Comparison of ENCODE assay signal across 9 cellular contexts in genomic region chr13:98483636-98484288, GRCh38.
A peak's percentile ranks its signal among the peaks of the same experiment; 100 is the strongest.
DNase-seq lines count a peak whose midpoint lies in the region; ATAC-seq, FAIRE-seq and TF ChIP-seq lines count a peak whose summit lies in the region.
"Had no signal": no experiment of that assay in that cellular context is flagged by ENCODE, and none has a peak within 500 bp of the region (broad histone marks: within the 10 kb centered on the region; RNA-seq: fewer than 3 reads in every experiment).

No MANE protein-coding gene starts in this region.

- no peak for ATAC-seq in stimulated activated naive B cell treated with anti-CD40 and anti-IgM and Interleukin-4, amounts not matched to agents 10 μg/mL and 1 μg/mL and 100 μg/mL, for 72 hours (replicated peaks)
- no peak for ATAC-seq in HG03108 (IDR thresholded peaks at IDR 0.05; ENCODE audit: unreplicated experiment)

- H3K9ac ChIP-seq in kidney (ENCODE audit: low read length in 2 of 2), result peak overlapping the region in 1 of 2 donors; percentile 2

- H3K4me1 ChIP-seq in adrenal gland (replicated peaks in 1 of 2) (peaks cover 34 to 61% of the 10 kb centered on the region in 2 donors), kidney (ENCODE audit: control insufficient read depth in 1 of 2, insufficient read depth in 1 of 2, low read depth in 1 of 2, low read length in 2 of 2) (peaks cover 30 to 38% of the 10 kb centered on the region in 2 donors)

- TF ChIP-seq POLR2A in adrenal gland (IDR thresholded peaks at IDR 0.05), result no peak

- H3K4me3 ChIP-seq in adrenal gland (no peak overlapping the region), kidney (ENCODE audit: low read length in 2 of 2) (peak overlapping the region in 1 of 2 donors; percentile 4)

- peaks cover 69 to 91% of the 10 kb centered on the region in 2 donors for H3K4me1 Mint-ChIP-seq in stimulated activated naive B cell treated with anti-CD40 and anti-IgM and Interleukin-4, amounts not matched to agents 10 μg/mL and 1 μg/mL and 100 μg/mL, for 72 hours

- no peak for FAIRE-seq in kidney (lab: Jason Lieb, UNC)

- H3K27ac ChIP-seq in adrenal gland (peak overlapping the region in 4 of 5 donors; percentile 31 to 87 (median 75)), kidney (ENCODE audit: low read depth in 2 of 2, low read length in 2 of 2) (peak overlapping the region; percentile 84 to 91)

- no peaks in the 10 kb centered on the region for H3K36me3 ChIP-seq in adrenal gland (replicated peaks in 1 of 2)
- peaks cover 0 to 12% of the 10 kb centered on the region in 2 donors for H3K36me3 ChIP-seq in kidney (ENCODE audit: control insufficient read depth in 1 of 2, insufficient read depth in 2 of 2, low read length in 2 of 2)

- no peaks in the 10 kb centered on the region for H3K27me3 Mint-ChIP-seq in stimulated activated naive B cell treated with anti-CD40 and anti-IgM and Interleukin-4, amounts not matched to agents 10 μg/mL and 1 μg/mL and 100 μg/mL, for 72 hours

- peaks cover 0 to 1% of the 10 kb centered on the region in 2 donors for H3K9me3 Mint-ChIP-seq in stimulated activated naive B cell treated with anti-CD40 and anti-IgM and Interleukin-4, amounts not matched to agents 10 μg/mL and 1 μg/mL and 100 μg/mL, for 72 hours

- H3K9me3 ChIP-seq in adrenal gland (replicated peaks in 1 of 3) (no peaks in the 10 kb centered on the region), kidney (ENCODE audit: control insufficient read depth in 1 of 2, low read length in 2 of 2) (no peaks in the 10 kb centered on the region)

- peaks cover 31 to 43% of the 10 kb centered on the region in 2 donors for H3K36me3 Mint-ChIP-seq in stimulated activated naive B cell treated with anti-CD40 and anti-IgM and Interleukin-4, amounts not matched to agents 10 μg/mL and 1 μg/mL and 100 μg/mL, for 72 hours

- no peaks in the 10 kb centered on the region for H3K27me3 ChIP-seq in adrenal gland

- intact Hi-C loops in adrenal gland (cut with DNase I) (loop anchor here (10.0 kb wide), 2 partner anchors 81 to 91 kb away; partner anchors contain the start of gene STK24 (in 1 of the 2)), kidney (cut with DNase I) (no loop called here)

- WGBS in adrenal gland, 4 donors, result 80 to 82% (median 81%) methylated on average over 13 of the region's 13 CpGs

- TF ChIP-seq CTCF in adrenal gland (IDR thresholded peaks at IDR 0.05) (no peak), kidney (IDR thresholded peaks at IDR 0.05; ENCODE audit: borderline replicate concordance, extremely low read depth, insufficient read depth) (no peak)

- DNase-seq in NCI-H748 (lab: John Stamatoyannopoulos, UW; ENCODE audit: unreplicated experiment) (peak; percentile 31), NCI-H748 treated with DMSO at 0.1 percent for 48 hours (lab: John Stamatoyannopoulos, UW) (no peak), adrenal gland (no peak), kidney (no peak), globus pallidus (ENCODE audit: low spot score) (no peak)
- no peak for DNase-seq in stimulated activated naive B cell treated with anti-CD40 and anti-IgM and Interleukin-4, amounts not matched to agents 10 μg/mL and 1 μg/mL and 100 μg/mL, for 72 hours
- no peak for DNase-seq in effector CD8-positive, alpha-beta T cell (lab: John Stamatoyannopoulos, UW)
- DNase-seq: SIG-M5 had no signal

- no peak overlapping the region for H3K4me3 Mint-ChIP-seq in stimulated activated naive B cell treated with anti-CD40 and anti-IgM and Interleukin-4, amounts not matched to agents 10 μg/mL and 1 μg/mL and 100 μg/mL, for 72 hours

- H3K27ac Mint-ChIP-seq in stimulated activated naive B cell treated with anti-CD40 and anti-IgM and Interleukin-4, amounts not matched to agents 10 μg/mL and 1 μg/mL and 100 μg/mL, for 72 hours, result peak overlapping the region; percentile 57
